In genomic region chr4:47145630-47146029, GRCh38 we compare ENCODE assay signal across 9 cellular contexts.
DNase-seq lines count a peak whose midpoint lies in the region; ATAC-seq and TF ChIP-seq lines count a peak whose summit lies in the region.
"Had no signal": no experiment of that assay in that cellular context is flagged by ENCODE, and none has a peak within 500 bp of the region (broad histone marks: within the 10 kb centered on the region; RNA-seq: fewer than 3 reads in every experiment).

No MANE protein-coding gene starts in this region.

- intact Hi-C loops in testis (cut with DNase I; ENCODE audit: low total_unique reads): no loop called here

- H3K27me3 ChIP-seq in testis: no peaks in the 10 kb centered on the region

- H3K4me1 ChIP-seq in testis: no peaks in the 10 kb centered on the region

- no peaks in the 10 kb centered on the region for H3K9me3 ChIP-seq in testis

- DNase-seq in A172 (ENCODE audit: low spot score) (peak; percentile 75), amniotic stem cell (lab: John Stamatoyannopoulos, UW) (peak; percentile 43), testis (peak; percentile 23), SHP77 treated with DMSO at 0.1 percent for 48 hours (lab: John Stamatoyannopoulos, UW) (no peak), NCI-H510A treated with DMSO at 0.1 percent for 48 hours (lab: John Stamatoyannopoulos, UW) (no peak)
- DNase-seq in activated CD8-positive, alpha-beta memory T cell treated with anti-CD3 and anti-CD28 coated beads, Interleukin-2, amount 50 U/mL, for 48 hours: no peak
- DNase-seq: activated B cell treated with CpG ODN at 0.5 μM for 24 hours had no signal

- 12 to 28% methylated on average over 4 of the region's 4 CpGs for WGBS in testis, 2 donors

- no peaks in the 10 kb centered on the region for H3K36me3 ChIP-seq in testis (ENCODE audit: low read depth, missing control alignments)

- H3K27ac ChIP-seq in testis: no peak overlapping the region

- no peak overlapping the region for H3K4me3 ChIP-seq in testis

- no peak for TF ChIP-seq POLR2A in testis (IDR thresholded peaks at IDR 0.05)

- ATAC-seq in GM19043 (IDR thresholded peaks at IDR 0.05; ENCODE audit: low read depth, unreplicated experiment) (peak; percentile 99), HG03064 (IDR thresholded peaks at IDR 0.05; ENCODE audit: low read depth, unreplicated experiment) (peak; percentile 99)

- TF ChIP-seq CTCF in testis (IDR thresholded peaks at IDR 0.05): no peak

Comparison
In these comparisons a context has a peak if more than half of its experiments do, and no peak if none do; other contexts are left out.
1. DNase-seq: peak in A172 (single experiment), amniotic stem cell (single experiment) and testis (single experiment); none in SHP77 treated with DMSO at 0.1 percent for 48 hours (single experiment), NCI-H510A treated with DMSO at 0.1 percent for 48 hours (single experiment) and activated CD8-positive, alpha-beta memory T cell treated with anti-CD3 and anti-CD28 coated beads, Interleukin-2, amount 50 U/mL, for 48 hours (single experiment).